In the genomic region with DNA sequence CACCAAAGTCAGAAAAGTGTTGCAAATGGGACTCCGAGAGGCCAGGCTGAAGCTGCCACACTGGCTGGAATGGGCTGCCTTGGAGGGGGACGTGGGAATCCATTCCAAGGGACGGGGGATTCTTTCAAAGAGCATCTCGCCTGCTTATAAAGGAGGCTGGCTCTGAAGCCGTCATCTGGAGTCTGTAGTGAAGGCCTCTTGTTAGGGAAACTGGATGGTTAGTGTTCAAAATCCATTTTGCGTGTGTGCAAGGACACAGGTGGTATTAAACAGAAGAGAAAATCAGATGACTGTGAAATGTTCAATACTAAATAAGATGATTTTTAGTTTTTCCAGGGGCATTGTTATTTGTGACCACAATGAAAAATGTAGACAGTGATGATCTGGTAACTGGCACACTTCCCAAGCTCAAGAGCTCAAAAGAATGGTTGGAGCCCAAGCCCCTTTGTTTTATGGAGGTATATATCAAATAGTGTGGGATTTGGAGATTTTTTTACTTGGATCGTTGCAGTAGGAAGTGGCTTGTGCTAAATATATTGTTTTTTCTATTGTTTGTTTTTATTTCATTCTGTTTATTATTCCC, we compare ENCODE assay signal across 8 cellular contexts. TPM values are rescaled to one million over a fixed set of nuclear protein-coding genes. Genes with fewer than 3 reads are reported as not detected.
DNase-seq lines count a peak whose midpoint lies in the region; ATAC-seq and TF ChIP-seq lines count a peak whose summit lies in the region.

No MANE protein-coding gene starts in this region.

- TF ChIP-seq CTCF in 22Rv1 (IDR thresholded peaks at IDR 0.05) (no peak), foreskin keratinocyte (conservative IDR thresholded peaks at IDR 0.05) (no peak)

- intact Hi-C loops in sciatic nerve (cut with DNase I) = no loop called here

- no peaks in the 10 kb centered on the region for H3K9me3 ChIP-seq in T-helper 17 cell (ENCODE audit: control insufficient read depth, low read length, poor library complexity, severe bottlenecking)

- peaks cover 17% of the 10 kb centered on the region for H3K4me1 Mint-ChIP-seq in T-helper 17 cell

- no peaks in the 10 kb centered on the region for H3K27me3 ChIP-seq in foreskin keratinocyte

- H3K4me1 ChIP-seq in foreskin keratinocyte = no peaks in the 10 kb centered on the region

- peak overlapping the region; percentile 87 for H3K4me3 Mint-ChIP-seq in T-helper 17 cell

- DNase-seq in T-helper 17 cell (no peak), foreskin keratinocyte (no peak), sciatic nerve (ENCODE audit: low spot score) (no peak)

- no peaks in the 10 kb centered on the region for H3K27me3 Mint-ChIP-seq in T-helper 17 cell

- H3K27ac ChIP-seq in 22Rv1 = peak overlapping the region; percentile 85
- peak overlapping the region; percentile 8 for H3K27ac ChIP-seq in foreskin keratinocyte

- ATAC-seq in GM18505 (IDR thresholded peaks at IDR 0.05; ENCODE audit: unreplicated experiment) = peak; percentile 5
- ATAC-seq in HG03280 (IDR thresholded peaks at IDR 0.05; ENCODE audit: unreplicated experiment) = peak; percentile 3
- ATAC-seq in T-helper 17 cell = peak; percentile 7
- peak; percentile 3 for ATAC-seq in foreskin keratinocyte
- ATAC-seq in sciatic nerve = peak; percentile 38
- no peak for ATAC-seq in GM18873 (IDR thresholded peaks at IDR 0.05; ENCODE audit: low FRiP score, unreplicated experiment)
- no peak for ATAC-seq in HG03097 (IDR thresholded peaks at IDR 0.05; ENCODE audit: low FRiP score, unreplicated experiment)

- no peak for TF ChIP-seq POLR2A in GM18505 (IDR thresholded peaks at IDR 0.05; ENCODE audit: borderline replicate concordance, extremely low read depth, insufficient read depth, insufficient read length)

- peaks cover 6% of the 10 kb centered on the region for H3K36me3 Mint-ChIP-seq in T-helper 17 cell (ENCODE audit: low read depth)

- H3K27ac Mint-ChIP-seq in T-helper 17 cell = peak overlapping the region; percentile 53

RNA-seq across cellular contexts. Expression of gene FAM228B, which starts 0.8 kb away (rescaled TPM):
- total RNA-seq in T-helper 17 cell (10 to 100 TPM; 10.7 to 16.2 TPM), foreskin keratinocyte (1.6 and 3.2 TPM in 2 replicates), sciatic nerve (61.4 TPM)
- 1.5 and 2.4 TPM in 2 replicates for polyA plus RNA-seq in foreskin keratinocyte

RNA-seq across cellular contexts. Expression of gene PFN4, which starts 1.0 kb away (rescaled TPM):
- total RNA-seq in T-helper 17 cell (not detected), foreskin keratinocyte (0.37 and 0.56 TPM in 2 replicates), sciatic nerve (1.5 TPM)
- polyA plus RNA-seq in foreskin keratinocyte = 0.25 and 0.45 TPM in 2 replicates

RNA-seq across cellular contexts. Expression of gene TP53I3, which starts 39.5 kb away (rescaled TPM):
- total RNA-seq in T-helper 17 cell (under 1 TPM; 0.17 to 0.34 TPM), foreskin keratinocyte (38.4 and 59.8 TPM in 2 replicates), sciatic nerve (25.3 TPM)
- polyA plus RNA-seq in foreskin keratinocyte = 39.4 and 61.3 TPM in 2 replicates

RNA-seq across cellular contexts. Expression of gene SF3B6, which starts 48.0 kb away (rescaled TPM):
- total RNA-seq in T-helper 17 cell (10 to 100 TPM; 48.8 to 51.5 TPM), foreskin keratinocyte (176 and 192 TPM in 2 replicates), sciatic nerve (62.5 TPM)
- polyA plus RNA-seq in foreskin keratinocyte = 232 and 280 TPM in 2 replicates

RNA-seq across cellular contexts. Expression of gene FAM228A, which starts 50.8 kb away (rescaled TPM):
- total RNA-seq in T-helper 17 cell (under 1 TPM; 0.17 to 0.52 TPM), foreskin keratinocyte (0.65 and 0.71 TPM in 2 replicates), sciatic nerve (3.9 TPM)
- 0.67 and 0.73 TPM in 2 replicates for polyA plus RNA-seq in foreskin keratinocyte

Comparison
In these comparisons a context has a peak if more than half of its experiments do, and no peak if none do; other contexts are left out.
1. ATAC-seq: peak in GM18505 (single experiment), HG03280 (single experiment), T-helper 17 cell (single experiment), foreskin keratinocyte (single experiment) and sciatic nerve (single experiment); none in GM18873 (single experiment) and HG03097 (single experiment).
2. RNA of gene TP53I3, which starts 39.5 kb away (total RNA-seq): 38.4 to 59.8 TPM in foreskin keratinocyte and 25.3 TPM in sciatic nerve (single experiment); 0.17 to 0.34 TPM in T-helper 17 cell; every median in the first group is over 10 times any median in the second.